23 cellular contexts compared by ENCODE assay signal in the genomic region with DNA sequence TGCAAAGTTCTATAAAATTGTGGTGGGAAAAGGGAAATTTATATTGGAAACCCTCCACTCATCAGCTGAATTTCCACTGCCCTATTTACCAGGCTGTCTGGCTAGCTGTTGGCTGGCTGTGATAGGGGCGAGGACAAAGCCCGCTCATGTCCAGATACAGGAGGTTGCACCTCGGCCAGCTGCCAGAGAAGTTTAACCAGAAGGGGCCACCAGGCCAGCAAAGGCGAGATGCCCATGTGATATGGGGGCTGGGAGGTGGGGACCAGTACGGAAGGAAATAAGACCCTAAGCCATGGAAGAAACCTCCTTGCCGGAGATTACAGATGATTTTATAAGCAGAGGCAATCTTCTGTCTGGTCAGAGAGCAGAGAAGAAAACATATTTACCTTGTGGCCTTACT.
"Had no signal": no experiment of that assay in that cellular context is flagged by ENCODE, and none has a peak within 500 bp of the region (broad histone marks: within the 10 kb centered on the region; RNA-seq: fewer than 3 reads in every experiment).

No MANE protein-coding gene starts in this region.

- DNase-seq: IMR-90; Karpas-422; KG1; MG63; NCI-H1092; NCI-H1105 treated with DMSO at 0.1 percent for 48 hours; NCI-H1417 treated with DMSO at 0.1 percent for 48 hours; NCI-H146; NCI-H1694 treated with DMSO at 0.1 percent for 48 hours; NCI-H1930; NCI-H2081 treated with DMSO at 0.1 percent for 48 hours; NCI-H2171; NCI-H226; NCI-H446; NCI-H510A; NCI-H524 treated with DMSO at 0.1 percent for 48 hours; NCI-H69; NCI-H774; NK-92 treated with Interleukin-12 subunit alpha and Interleukin-12 subunit beta, amount 100 ng/mL, for 24 hours; PC-3; SHP77 had no signal

- H3K27me3 ChIP-seq: MG63 had no signal

- H3K9me3 ChIP-seq: MG63 had no signal

- H3K36me3 ChIP-seq: MG63 had no signal

- ATAC-seq: Panc1, PC-3 had no signal

- H3K4me3 ChIP-seq: MG63 had no signal

- H3K27ac ChIP-seq: RWPE1 had no signal
